ENCODE assay signal across 20 cellular contexts in genomic region chr9:133582501-133583045, GRCh38. TPM values are rescaled to one million over a fixed set of nuclear protein-coding genes. Genes with fewer than 3 reads are reported as not detected.
"Had no signal": no experiment of that assay in that cellular context is flagged by ENCODE, and none has a peak within 500 bp of the region (broad histone marks: within the 10 kb centered on the region; RNA-seq: fewer than 3 reads in every experiment).

No MANE protein-coding gene starts in this region.

- ATAC-seq: activated CD8-positive, alpha-beta T cell treated with anti-CD3 and anti-CD28 coated beads, Interleukin-2, amount 10 ng/mL, durations not matched to agents 7 days and 5 days; left lung; naive thymus-derived CD4-positive, alpha-beta T cell; sciatic nerve; T-cell had no signal

- DNase-seq: activated CD4-positive, alpha-beta T cell treated with anti-CD3 and anti-CD28 coated beads for 4 hours; activated CD8-positive, alpha-beta T cell treated with anti-CD3 and anti-CD28 coated beads, Interleukin-2, amount 10 ng/mL, durations not matched to agents 7 days and 5 days; activated naive CD4-positive, alpha-beta T cell; esophagus squamous epithelium; foreskin fibroblast; naive thymus-derived CD4-positive, alpha-beta T cell; stimulated activated CD4-positive, alpha-beta T cell treated with anti-CD3 and anti-CD28 coated beads, Interleukin-12 subunit alpha, Interleukin-12 subunit beta, amount 100 ng/mL, for 4 hours; stimulated activated naive CD4-positive, alpha-beta T cell treated with Interleukin-2 at 50 U/mL for 16 hours; T-cell; T1000; WERI-Rb-1 had no signal

- H3K36me3 ChIP-seq: cardiac muscle cell, esophagus squamous epithelium, left lung, neutrophil, WERI-Rb-1 had no signal

- H3K9me3 ChIP-seq: esophagus squamous epithelium, left lung, neutrophil had no signal

- H3K4me3 ChIP-seq: cardiac muscle cell, esophagus squamous epithelium, left lung had no signal

- H3K27me3 ChIP-seq: cardiac muscle cell had no signal

- H3K27ac ChIP-seq: cardiac muscle cell, left lung, neutrophil, WERI-Rb-1 had no signal

RNA-seq across cellular contexts. Expression of gene FAM163B, which starts 26.6 kb away (rescaled TPM):
- total RNA-seq: activated CD8-positive, alpha-beta T cell treated with anti-CD3 and anti-CD28 coated beads, Interleukin-2, amount 10 ng/mL, durations not matched to agents 7 days and 5 days; activated T-helper 1 cell treated with anti-CD3 and anti-CD28 coated beads, Interleukin-12 subunit alpha, Interleukin-12 subunit beta, Interleukin-2, Interleukin-4 antibody, amounts not matched to agents 30 ng/mL and 10 ng/mL and 1 ng/mL, durations not matched to agents 14 hours and 24 hours and 36 hours; astrocyte; esophagus squamous epithelium; mononuclear cell; naive thymus-derived CD4-positive, alpha-beta T cell; posterior vena cava; sciatic nerve; T-cell; ureter had no signal
- polyA plus RNA-seq: cardiac muscle cell; naive thymus-derived CD4-positive, alpha-beta T cell had no signal

RNA-seq across cellular contexts. Expression of gene ADAMTSL2, which starts 48.1 kb away (rescaled TPM):
- total RNA-seq: activated CD8-positive, alpha-beta T cell treated with anti-CD3 and anti-CD28 coated beads, Interleukin-2, amount 10 ng/mL, durations not matched to agents 7 days and 5 days; activated T-helper 1 cell treated with anti-CD3 and anti-CD28 coated beads, Interleukin-12 subunit alpha, Interleukin-12 subunit beta, Interleukin-2, Interleukin-4 antibody, amounts not matched to agents 30 ng/mL and 10 ng/mL and 1 ng/mL, durations not matched to agents 14 hours and 24 hours and 36 hours had no signal

RNA-seq across cellular contexts. Expression of gene DBH, which starts 53.6 kb away (rescaled TPM):
- total RNA-seq: activated CD8-positive, alpha-beta T cell treated with anti-CD3 and anti-CD28 coated beads, Interleukin-2, amount 10 ng/mL, durations not matched to agents 7 days and 5 days; activated T-helper 1 cell treated with anti-CD3 and anti-CD28 coated beads, Interleukin-12 subunit alpha, Interleukin-12 subunit beta, Interleukin-2, Interleukin-4 antibody, amounts not matched to agents 30 ng/mL and 10 ng/mL and 1 ng/mL, durations not matched to agents 14 hours and 24 hours and 36 hours; astrocyte; cardiac muscle cell; esophagus squamous epithelium; posterior vena cava; ureter had no signal

RNA-seq across cellular contexts. Expression of gene MYMK, which starts 57.8 kb away (rescaled TPM):
- total RNA-seq: activated CD8-positive, alpha-beta T cell treated with anti-CD3 and anti-CD28 coated beads, Interleukin-2, amount 10 ng/mL, durations not matched to agents 7 days and 5 days; activated T-helper 1 cell treated with anti-CD3 and anti-CD28 coated beads, Interleukin-12 subunit alpha, Interleukin-12 subunit beta, Interleukin-2, Interleukin-4 antibody, amounts not matched to agents 30 ng/mL and 10 ng/mL and 1 ng/mL, durations not matched to agents 14 hours and 24 hours and 36 hours; astrocyte; cardiac muscle cell; esophagus squamous epithelium; left lung; mononuclear cell; naive thymus-derived CD4-positive, alpha-beta T cell; posterior vena cava; sciatic nerve; T-cell; ureter had no signal
- polyA plus RNA-seq: cardiac muscle cell; naive thymus-derived CD4-positive, alpha-beta T cell had no signal
